1 cellular context compared by ENCODE assay signal in the genomic region with DNA sequence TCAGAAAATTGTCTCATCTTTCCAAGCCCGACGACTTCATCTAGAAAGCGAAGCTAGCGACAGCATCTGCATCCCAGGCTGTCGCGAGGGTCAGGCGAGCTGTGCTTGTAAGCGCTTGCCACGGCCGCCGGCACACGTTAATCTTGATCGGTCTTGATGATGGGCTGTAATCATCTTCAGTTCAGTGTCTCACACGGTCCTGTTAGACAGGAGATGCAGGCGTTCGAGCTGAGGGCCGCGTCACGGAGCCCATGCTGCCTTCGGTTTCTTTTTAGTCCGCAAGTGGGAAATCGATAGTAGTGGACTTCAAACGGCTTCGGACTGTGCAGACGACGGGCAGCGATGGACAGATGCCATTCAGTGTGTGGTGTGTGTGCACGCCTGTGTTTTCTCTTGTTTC.
TF ChIP-seq lines count a peak whose summit lies in the region.

No MANE protein-coding gene starts in this region.

TF ChIP-seq in HepG2, 621 proteins besides CTCF, POLR2A, EP300 and RAD21:
- no peak for TF ChIP-seq ZBTB43 (CRISPR knock-in tag; conservative IDR thresholded peaks at IDR 0.05)
- peak; percentile 47 for TF ChIP-seq ZBTB38 (CRISPR knock-in tag; IDR thresholded peaks at IDR 0.05)
- TF ChIP-seq SSRP1 (CRISPR knock-in tag; IDR thresholded peaks at IDR 0.05) = no peak
- TF ChIP-seq MTA1 (CRISPR knock-in tag; IDR thresholded peaks at IDR 0.05; ENCODE audit: borderline replicate concordance) = 0 out of 2 replicates have a peak, but pooled peaks have one; percentile 12
- 0 out of 2 replicates have a peak, but pooled peaks have one; percentile 4 for TF ChIP-seq NR2C2 (CRISPR knock-in tag; IDR thresholded peaks at IDR 0.05; ENCODE audit: borderline replicate concordance)
